Comparison of ENCODE assay signal across 1 cellular context in the genomic region with DNA sequence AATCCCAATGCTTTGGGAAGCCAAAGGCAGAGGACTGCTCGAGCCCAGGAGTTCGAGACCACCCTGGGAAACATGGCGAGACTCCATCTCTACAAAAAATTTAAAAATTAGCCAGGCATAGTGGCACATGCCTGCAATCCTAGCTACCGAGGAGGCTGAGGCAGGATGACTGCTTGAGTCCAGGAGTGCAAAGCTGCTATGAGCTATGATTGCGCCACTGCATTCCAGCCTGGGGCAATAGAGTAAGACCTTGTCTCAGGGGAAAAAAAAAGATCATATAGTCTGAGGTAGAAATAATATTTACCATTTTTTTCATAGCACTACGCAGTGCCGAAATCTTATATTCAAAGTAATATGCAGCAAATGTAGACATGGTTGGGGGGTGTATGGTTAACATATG.
TF ChIP-seq lines count a peak whose summit lies in the region.

No MANE protein-coding gene starts in this region.

TF ChIP-seq in HepG2, 621 proteins besides CTCF, POLR2A, EP300 and RAD21 (continued from another document and continues in another):
- TF ChIP-seq ZNF512 (CRISPR knock-in tag; IDR thresholded peaks at IDR 0.05) = no peak
- TF ChIP-seq ZSCAN12 (CRISPR knock-in tag; IDR thresholded peaks at IDR 0.05) = no peak
- TF ChIP-seq ZFYVE20 (CRISPR knock-in tag; IDR thresholded peaks at IDR 0.05; ENCODE audit: borderline replicate concordance, low read depth) = no peak
- TF ChIP-seq HIVEP1 (CRISPR knock-in tag; IDR thresholded peaks at IDR 0.05) = no peak
- no peak for TF ChIP-seq ZNF639 (CRISPR knock-in tag; conservative IDR thresholded peaks at IDR 0.05)
- TF ChIP-seq ELF4 (CRISPR knock-in tag; IDR thresholded peaks at IDR 0.05; ENCODE audit: borderline replicate concordance) = no peak
- no peak for TF ChIP-seq ZNF496 (CRISPR knock-in tag; IDR thresholded peaks at IDR 0.05; ENCODE audit: insufficient replicate concordance)
- TF ChIP-seq ZBTB3 (CRISPR knock-in tag; IDR thresholded peaks at IDR 0.05; ENCODE audit: borderline replicate concordance, low read depth) = no peak
- TF ChIP-seq SP4 (CRISPR knock-in tag; IDR thresholded peaks at IDR 0.05) = no peak
- no peak for TF ChIP-seq ZNF660 (CRISPR knock-in tag; IDR thresholded peaks at IDR 0.05; ENCODE audit: borderline replicate concordance, low read depth)
- TF ChIP-seq ATM (IDR thresholded peaks at IDR 0.05; ENCODE audit: borderline replicate concordance) = no peak
- TF ChIP-seq ZKSCAN5 (CRISPR knock-in tag; IDR thresholded peaks at IDR 0.05) = no peak
- TF ChIP-seq, protein P1, sequence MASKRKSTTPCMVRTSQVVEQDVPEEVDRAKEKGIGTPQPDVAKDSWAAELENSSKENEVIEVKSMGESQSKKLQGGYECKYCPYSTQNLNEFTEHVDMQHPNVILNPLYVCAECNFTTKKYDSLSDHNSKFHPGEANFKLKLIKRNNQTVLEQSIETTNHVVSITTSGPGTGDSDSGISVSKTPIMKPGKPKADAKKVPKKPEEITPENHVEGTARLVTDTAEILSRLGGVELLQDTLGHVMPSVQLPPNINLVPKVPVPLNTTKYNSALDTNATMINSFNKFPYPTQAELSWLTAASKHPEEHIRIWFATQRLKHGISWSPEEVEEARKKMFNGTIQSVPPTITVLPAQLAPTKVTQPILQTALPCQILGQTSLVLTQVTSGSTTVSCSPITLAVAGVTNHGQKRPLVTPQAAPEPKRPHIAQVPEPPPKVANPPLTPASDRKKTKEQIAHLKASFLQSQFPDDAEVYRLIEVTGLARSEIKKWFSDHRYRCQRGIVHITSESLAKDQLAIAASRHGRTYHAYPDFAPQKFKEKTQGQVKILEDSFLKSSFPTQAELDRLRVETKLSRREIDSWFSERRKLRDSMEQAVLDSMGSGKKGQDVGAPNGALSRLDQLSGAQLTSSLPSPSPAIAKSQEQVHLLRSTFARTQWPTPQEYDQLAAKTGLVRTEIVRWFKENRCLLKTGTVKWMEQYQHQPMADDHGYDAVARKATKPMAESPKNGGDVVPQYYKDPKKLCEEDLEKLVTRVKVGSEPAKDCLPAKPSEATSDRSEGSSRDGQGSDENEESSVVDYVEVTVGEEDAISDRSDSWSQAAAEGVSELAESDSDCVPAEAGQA (IDR thresholded peaks at IDR 0.05; ENCODE audit: low read depth) = no peak
- TF ChIP-seq, protein P1 (CRISPR knock-in tag; IDR thresholded peaks at IDR 0.05; ENCODE audit: borderline replicate concordance) = no peak
- TF ChIP-seq CCDC6 (CRISPR knock-in tag; IDR thresholded peaks at IDR 0.05) = no peak
- TF ChIP-seq NFKB2 (CRISPR knock-in tag; IDR thresholded peaks at IDR 0.05; ENCODE audit: borderline replicate concordance) = no peak
- no peak for TF ChIP-seq RBFOX2 (IDR thresholded peaks at IDR 0.05; ENCODE audit: low read depth, low read length)
- no peak for TF ChIP-seq HCFC1 (IDR thresholded peaks at IDR 0.05; ENCODE audit: low read depth, low read length)
- no peak for TF ChIP-seq MLLT10 (CRISPR knock-in tag; IDR thresholded peaks at IDR 0.05)
- TF ChIP-seq ARNTL (CRISPR knock-in tag; IDR thresholded peaks at IDR 0.05) = no peak
- peak; percentile 12; the same call in 1 of the 2 replicates for TF ChIP-seq TFDP1 (CRISPR knock-in tag; IDR thresholded peaks at IDR 0.05; ENCODE audit: borderline replicate concordance)
- 0 out of 2 replicates have a peak, but pooled peaks have one; percentile 31 for TF ChIP-seq SIX1 (CRISPR knock-in tag; IDR thresholded peaks at IDR 0.05; ENCODE audit: borderline replicate concordance)
- TF ChIP-seq CEBPZ (IDR thresholded peaks at IDR 0.05; ENCODE audit: low read length) = no peak
- TF ChIP-seq GZF1 (CRISPR knock-in tag; IDR thresholded peaks at IDR 0.05) = no peak
- TF ChIP-seq TEAD2 (CRISPR knock-in tag; IDR thresholded peaks at IDR 0.05) = no peak
- TF ChIP-seq, protein P2, sequence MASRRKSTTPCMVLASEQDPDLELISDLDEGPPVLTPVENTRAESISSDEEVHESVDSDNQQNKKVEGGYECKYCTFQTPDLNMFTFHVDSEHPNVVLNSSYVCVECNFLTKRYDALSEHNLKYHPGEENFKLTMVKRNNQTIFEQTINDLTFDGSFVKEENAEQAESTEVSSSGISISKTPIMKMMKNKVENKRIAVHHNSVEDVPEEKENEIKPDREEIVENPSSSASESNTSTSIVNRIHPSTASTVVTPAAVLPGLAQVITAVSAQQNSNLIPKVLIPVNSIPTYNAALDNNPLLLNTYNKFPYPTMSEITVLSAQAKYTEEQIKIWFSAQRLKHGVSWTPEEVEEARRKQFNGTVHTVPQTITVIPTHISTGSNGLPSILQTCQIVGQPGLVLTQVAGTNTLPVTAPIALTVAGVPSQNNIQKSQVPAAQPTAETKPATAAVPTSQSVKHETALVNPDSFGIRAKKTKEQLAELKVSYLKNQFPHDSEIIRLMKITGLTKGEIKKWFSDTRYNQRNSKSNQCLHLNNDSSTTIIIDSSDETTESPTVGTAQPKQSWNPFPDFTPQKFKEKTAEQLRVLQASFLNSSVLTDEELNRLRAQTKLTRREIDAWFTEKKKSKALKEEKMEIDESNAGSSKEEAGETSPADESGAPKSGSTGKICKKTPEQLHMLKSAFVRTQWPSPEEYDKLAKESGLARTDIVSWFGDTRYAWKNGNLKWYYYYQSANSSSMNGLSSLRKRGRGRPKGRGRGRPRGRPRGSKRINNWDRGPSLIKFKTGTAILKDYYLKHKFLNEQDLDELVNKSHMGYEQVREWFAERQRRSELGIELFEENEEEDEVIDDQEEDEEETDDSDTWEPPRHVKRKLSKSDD (CRISPR knock-in tag; IDR thresholded peaks at IDR 0.05; ENCODE audit: low read depth) = no peak
- peak; percentile 61 for TF ChIP-seq ASH2L (IDR thresholded peaks at IDR 0.05; ENCODE audit: insufficient read length, low read depth, low read length)
- TF ChIP-seq ZBTB37 (CRISPR knock-in tag; IDR thresholded peaks at IDR 0.05) = no peak
- no peak for TF ChIP-seq JARID2 (CRISPR knock-in tag; IDR thresholded peaks at IDR 0.05; ENCODE audit: insufficient replicate concordance)
- peak; percentile 76 for TF ChIP-seq RXRB (CRISPR knock-in tag; IDR thresholded peaks at IDR 0.05; ENCODE audit: borderline replicate concordance)
- TF ChIP-seq ZNF205 (CRISPR knock-in tag; IDR thresholded peaks at IDR 0.05) = peak; percentile 81; the same call in 1 of the 2 replicates
- TF ChIP-seq, protein P3, sequence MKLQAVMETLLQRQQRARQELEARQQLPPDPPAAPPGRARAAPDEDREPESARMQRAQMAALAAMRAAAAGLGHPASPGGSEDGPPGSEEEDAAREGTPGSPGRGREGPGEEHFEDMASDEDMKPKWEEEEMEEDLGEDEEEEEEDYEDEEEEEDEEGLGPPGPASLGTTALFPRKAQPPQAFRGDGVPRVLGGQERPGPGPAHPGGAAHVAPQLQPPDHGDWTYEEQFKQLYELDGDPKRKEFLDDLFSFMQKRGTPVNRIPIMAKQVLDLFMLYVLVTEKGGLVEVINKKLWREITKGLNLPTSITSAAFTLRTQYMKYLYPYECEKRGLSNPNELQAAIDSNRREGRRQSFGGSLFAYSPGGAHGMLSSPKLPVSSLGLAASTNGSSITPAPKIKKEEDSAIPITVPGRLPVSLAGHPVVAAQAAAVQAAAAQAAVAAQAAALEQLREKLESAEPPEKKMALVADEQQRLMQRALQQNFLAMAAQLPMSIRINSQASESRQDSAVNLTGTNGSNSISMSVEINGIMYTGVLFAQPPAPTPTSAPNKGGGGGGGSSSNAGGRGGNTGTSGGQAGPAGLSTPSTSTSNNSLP (IDR thresholded peaks at IDR 0.05; ENCODE audit: low read depth, low read length) = peak; percentile 71
